8 cellular contexts compared by ENCODE assay signal in the genomic region with DNA sequence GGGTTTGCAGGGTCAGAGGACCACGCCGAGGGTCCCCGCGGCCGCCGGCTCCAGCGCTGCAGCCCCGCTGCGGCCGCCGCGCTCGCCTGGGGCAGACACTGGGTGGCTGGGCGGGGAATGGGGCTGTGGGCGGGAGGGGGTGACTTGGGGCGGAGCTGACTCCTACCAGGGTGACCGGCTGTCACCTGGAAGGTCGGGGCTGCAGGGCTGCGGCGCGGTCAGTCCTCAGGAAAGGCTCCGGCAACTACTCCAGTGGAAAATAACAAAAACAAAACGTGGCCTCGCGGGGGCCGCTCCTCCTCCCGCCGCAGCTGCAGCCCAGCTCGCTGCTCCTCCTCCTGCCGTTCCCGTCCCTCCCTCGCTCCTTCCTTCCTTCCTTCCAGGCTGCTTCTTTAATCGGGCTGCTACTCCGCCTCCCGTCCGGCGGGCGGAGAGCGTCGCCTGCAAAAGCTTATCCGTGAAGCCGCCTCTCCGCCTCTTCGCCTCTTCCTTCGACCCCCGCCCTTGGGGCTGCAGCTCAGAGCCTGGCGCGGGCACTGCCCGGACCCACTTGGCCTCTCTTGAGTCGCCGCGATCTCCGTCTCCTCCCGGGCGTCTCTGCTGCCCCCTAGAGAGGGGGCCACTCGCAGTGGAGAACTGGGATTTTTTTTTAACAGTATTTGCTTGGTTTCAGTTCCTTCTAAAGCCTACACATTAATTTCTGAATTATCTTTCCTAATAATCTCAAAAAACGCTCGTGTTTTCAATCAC. TPM values are rescaled to one million over a fixed set of nuclear protein-coding genes. Genes with fewer than 3 reads are reported as not detected.
DNase-seq lines count a peak whose midpoint lies in the region; ATAC-seq and TF ChIP-seq lines count a peak whose summit lies in the region.

A gene with protein sequence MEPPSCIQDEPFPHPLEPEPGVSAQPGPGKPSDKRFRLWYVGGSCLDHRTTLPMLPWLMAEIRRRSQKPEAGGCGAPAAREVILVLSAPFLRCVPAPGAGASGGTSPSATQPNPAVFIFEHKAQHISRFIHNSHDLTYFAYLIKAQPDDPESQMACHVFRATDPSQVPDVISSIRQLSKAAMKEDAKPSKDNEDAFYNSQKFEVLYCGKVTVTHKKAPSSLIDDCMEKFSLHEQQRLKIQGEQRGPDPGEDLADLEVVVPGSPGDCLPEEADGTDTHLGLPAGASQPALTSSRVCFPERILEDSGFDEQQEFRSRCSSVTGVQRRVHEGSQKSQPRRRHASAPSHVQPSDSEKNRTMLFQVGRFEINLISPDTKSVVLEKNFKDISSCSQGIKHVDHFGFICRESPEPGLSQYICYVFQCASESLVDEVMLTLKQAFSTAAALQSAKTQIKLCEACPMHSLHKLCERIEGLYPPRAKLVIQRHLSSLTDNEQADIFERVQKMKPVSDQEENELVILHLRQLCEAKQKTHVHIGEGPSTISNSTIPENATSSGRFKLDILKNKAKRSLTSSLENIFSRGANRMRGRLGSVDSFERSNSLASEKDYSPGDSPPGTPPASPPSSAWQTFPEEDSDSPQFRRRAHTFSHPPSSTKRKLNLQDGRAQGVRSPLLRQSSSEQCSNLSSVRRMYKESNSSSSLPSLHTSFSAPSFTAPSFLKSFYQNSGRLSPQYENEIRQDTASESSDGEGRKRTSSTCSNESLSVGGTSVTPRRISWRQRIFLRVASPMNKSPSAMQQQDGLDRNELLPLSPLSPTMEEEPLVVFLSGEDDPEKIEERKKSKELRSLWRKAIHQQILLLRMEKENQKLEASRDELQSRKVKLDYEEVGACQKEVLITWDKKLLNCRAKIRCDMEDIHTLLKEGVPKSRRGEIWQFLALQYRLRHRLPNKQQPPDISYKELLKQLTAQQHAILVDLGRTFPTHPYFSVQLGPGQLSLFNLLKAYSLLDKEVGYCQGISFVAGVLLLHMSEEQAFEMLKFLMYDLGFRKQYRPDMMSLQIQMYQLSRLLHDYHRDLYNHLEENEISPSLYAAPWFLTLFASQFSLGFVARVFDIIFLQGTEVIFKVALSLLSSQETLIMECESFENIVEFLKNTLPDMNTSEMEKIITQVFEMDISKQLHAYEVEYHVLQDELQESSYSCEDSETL (N-terminal part only) (minus strand): TSS at position 100 of the 750 bp plus-strand sequence. CDS start 402 bp downstream, outside the sequence.

- H3K4me2 ChIP-seq in Karpas-422 (ENCODE audit: low read depth, low read length, poor library complexity, severe bottlenecking) (peak within 1 kb of the TSS; percentile 83), neural progenitor cell (peak within 1 kb of the TSS; percentile 82)

- WGBS in gastroesophageal sphincter (ENCODE audit: low coverage in 1 of 2), 2 donors, result 1% methylated on average over 23 to 25 of the region's 58 CpGs
- WGBS in tibial nerve, 2 donors, result 0% methylated on average over 43 to 53 of the region's 58 CpGs

- DNase-seq in GF-D8 (lab: John Stamatoyannopoulos, UW) (peak; percentile 98), GOT3 (lab: John Stamatoyannopoulos, UW) (peak; percentile 43), Karpas-422 (peak; percentile 93), RWPE2 (ENCODE audit: low spot score) (peak; percentile 80), neural progenitor cell (ENCODE audit: low spot score) (peak; percentile 97), tibial nerve (ENCODE audit: low spot score in 2 of 2) (peak; percentile 60 to 69)
- DNase-seq in activated naive CD4-positive, alpha-beta T cell treated with anti-CD3 and anti-CD28 coated beads, Interleukin-2, amount 10 ng/mL, durations not matched to agents 7 days and 5 days, result peak; percentile 71

- H3K4me1 ChIP-seq in Karpas-422 (ENCODE audit: low read length) (peaks cover 23% of the 10 kb centered on the region), RWPE2 (ENCODE audit: insufficient read depth, poor library complexity, severe bottlenecking) (peaks cover 5% of the 10 kb centered on the region), gastroesophageal sphincter (peaks cover 0 to 44% (median 3%) of the 10 kb centered on the region in 3 donors), neural progenitor cell (peaks cover 9% of the 10 kb centered on the region), tibial nerve (peaks cover 0 to 46% (median 3%) of the 10 kb centered on the region in 4 donors)

- H3K79me2 ChIP-seq in Karpas-422 (ENCODE audit: low read length), result no peaks in the 10 kb centered on the region
- peaks cover 23% of the 10 kb centered on the region for H3K79me2 ChIP-seq in neural progenitor cell (ENCODE audit: low read depth)

- no peaks in the 10 kb centered on the region for H3K9me3 Mint-ChIP-seq in activated naive CD4-positive, alpha-beta T cell treated with anti-CD3 and anti-CD28 coated beads, Interleukin-2, amount 10 ng/mL, durations not matched to agents 7 days and 5 days
- H3K9me3 Mint-ChIP-seq in neural progenitor cell, result no peaks in the 10 kb centered on the region

- peak within 1 kb of the TSS; percentile 70 for H3K4me3 ChIP-seq in Karpas-422 (ENCODE audit: low read length)
- peak within 1 kb of the TSS; percentile 64 for H3K4me3 ChIP-seq in RWPE2 (ENCODE audit: severe bottlenecking)
- peak within 1 kb of the TSS; percentile 79 to 93 for H3K4me3 ChIP-seq in gastroesophageal sphincter
- peak within 1 kb of the TSS; percentile 72 for H3K4me3 ChIP-seq in neural progenitor cell
- peak within 1 kb of the TSS; percentile 63 to 86 (median 76) for H3K4me3 ChIP-seq in tibial nerve

- no peak within 1 kb of the TSS for H3K27ac ChIP-seq in Karpas-422 (ENCODE audit: low read length)
- H3K27ac ChIP-seq in RWPE2 (ENCODE audit: poor library complexity, severe bottlenecking), result peak within 1 kb of the TSS; percentile 20
- peak within 1 kb of the TSS; percentile 2 to 84 (median 80) for H3K27ac ChIP-seq in gastroesophageal sphincter
- peak within 1 kb of the TSS; percentile 40 for H3K27ac ChIP-seq in neural progenitor cell
- peak within 1 kb of the TSS; percentile 24 to 82 (median 75) for H3K27ac ChIP-seq in tibial nerve

- H3K4me1 Mint-ChIP-seq in activated naive CD4-positive, alpha-beta T cell treated with anti-CD3 and anti-CD28 coated beads, Interleukin-2, amount 10 ng/mL, durations not matched to agents 7 days and 5 days, result peaks cover 15% of the 10 kb centered on the region
- H3K4me1 Mint-ChIP-seq in neural progenitor cell, result peaks cover 24% of the 10 kb centered on the region

- peaks cover 2% of the 10 kb centered on the region; the same call in 1 of the 2 replicates for H3K27me3 ChIP-seq in Karpas-422 (ENCODE audit: low read length)
- no peaks in the 10 kb centered on the region for H3K27me3 ChIP-seq in RWPE2 (ENCODE audit: insufficient read depth, poor library complexity, severe bottlenecking)
- H3K27me3 ChIP-seq in gastroesophageal sphincter, result no peaks in the 10 kb centered on the region
- H3K27me3 ChIP-seq in neural progenitor cell, result peaks cover 20% of the 10 kb centered on the region
- no peaks in the 10 kb centered on the region for H3K27me3 ChIP-seq in tibial nerve

- H3K9ac ChIP-seq in Karpas-422 (ENCODE audit: low read length), result peak within 1 kb of the TSS; percentile 60
- no peak within 1 kb of the TSS for H3K9ac ChIP-seq in neural progenitor cell

- H3K4me3 Mint-ChIP-seq in activated naive CD4-positive, alpha-beta T cell treated with anti-CD3 and anti-CD28 coated beads, Interleukin-2, amount 10 ng/mL, durations not matched to agents 7 days and 5 days, result peak within 1 kb of the TSS; percentile 97
- H3K4me3 Mint-ChIP-seq in neural progenitor cell, result peak within 1 kb of the TSS; percentile 97

- peak; percentile 94 for TF ChIP-seq CTCF in RWPE2 (IDR thresholded peaks at IDR 0.05; ENCODE audit: poor library complexity, severe bottlenecking)
- peak; percentile 69 to 89 (median 80) for TF ChIP-seq CTCF in gastroesophageal sphincter (IDR thresholded peaks at IDR 0.05)
- TF ChIP-seq CTCF in neural progenitor cell (IDR thresholded peaks at IDR 0.05), result peak; percentile 93
- peak; percentile 67 to 86 (median 81) for TF ChIP-seq CTCF in tibial nerve (IDR thresholded peaks at IDR 0.05)

- TF ChIP-seq EP300 in gastroesophageal sphincter (IDR thresholded peaks at IDR 0.05) (no peak), tibial nerve (IDR thresholded peaks at IDR 0.05) (peak; percentile 27 to 81)

- H3F3A ChIP-seq in neural progenitor cell (ENCODE audit: low read depth), result peaks cover 17% of the 10 kb centered on the region

- H3K36me3 ChIP-seq in Karpas-422 (ENCODE audit: insufficient read depth, low read length) (no peaks in the 10 kb centered on the region), RWPE2 (ENCODE audit: low read depth) (no peaks in the 10 kb centered on the region), gastroesophageal sphincter (no peaks in the 10 kb centered on the region), neural progenitor cell (no peaks in the 10 kb centered on the region), tibial nerve (no peaks in the 10 kb centered on the region)

- peaks cover 73% of the 10 kb centered on the region for H3K27me3 Mint-ChIP-seq in activated naive CD4-positive, alpha-beta T cell treated with anti-CD3 and anti-CD28 coated beads, Interleukin-2, amount 10 ng/mL, durations not matched to agents 7 days and 5 days
- H3K27me3 Mint-ChIP-seq in neural progenitor cell (ENCODE audit: insufficient read depth, low read depth), result peaks cover 3% of the 10 kb centered on the region

- no peaks in the 10 kb centered on the region for H3K36me3 Mint-ChIP-seq in activated naive CD4-positive, alpha-beta T cell treated with anti-CD3 and anti-CD28 coated beads, Interleukin-2, amount 10 ng/mL, durations not matched to agents 7 days and 5 days
- no peaks in the 10 kb centered on the region for H3K36me3 Mint-ChIP-seq in neural progenitor cell

- no peak within 1 kb of the TSS for H3K27ac Mint-ChIP-seq in activated naive CD4-positive, alpha-beta T cell treated with anti-CD3 and anti-CD28 coated beads, Interleukin-2, amount 10 ng/mL, durations not matched to agents 7 days and 5 days
- peak within 1 kb of the TSS; percentile 86 for H3K27ac Mint-ChIP-seq in neural progenitor cell

- H2AFZ ChIP-seq in Karpas-422 (ENCODE audit: low read length), result peak within 1 kb of the TSS; percentile 82
- H2AFZ ChIP-seq in neural progenitor cell (replicated peaks), result peak within 1 kb of the TSS; percentile 86

- H3K9me3 ChIP-seq in Karpas-422 (ENCODE audit: low read length), result no peaks in the 10 kb centered on the region
- H3K9me3 ChIP-seq in RWPE2 (ENCODE audit: severe bottlenecking), result no peaks in the 10 kb centered on the region
- no peaks in the 10 kb centered on the region for H3K9me3 ChIP-seq in gastroesophageal sphincter
- no peaks in the 10 kb centered on the region for H3K9me3 ChIP-seq in neural progenitor cell (ENCODE audit: low read depth)
- no peaks in the 10 kb centered on the region for H3K9me3 ChIP-seq in tibial nerve

- no peaks in the 10 kb centered on the region for H4K20me1 ChIP-seq in Karpas-422 (ENCODE audit: insufficient read depth, low read depth, low read length)
- H4K20me1 ChIP-seq in neural progenitor cell (ENCODE audit: low read depth), result peaks cover 6% of the 10 kb centered on the region

- CTCF ChIA-PET in activated naive CD4-positive, alpha-beta T cell treated with anti-CD3 and anti-CD28 coated beads, Interleukin-2, amount 10 ng/mL, durations not matched to agents 7 days and 5 days (lab: Charles Lee), result interaction anchor here (0.7 to 2.2 kb wide), 12 partner anchors 13 to 391 kb away, joined by 3 to 8 read pairs (median 3); no protein-coding TSS in a partner anchor

- ATAC-seq in RWPE2 (ENCODE audit: low read depth) (peak; percentile 82), gastroesophageal sphincter (peak; percentile 87)

- H3K9me2 ChIP-seq in Karpas-422 (replicated peaks; ENCODE audit: insufficient read depth, low read length), result no peaks in the 10 kb centered on the region

- TF ChIP-seq POLR2A in gastroesophageal sphincter (IDR thresholded peaks at IDR 0.05) (peak in 1 of 2 donors; percentile 28), tibial nerve (IDR thresholded peaks at IDR 0.05) (peak in 1 of 2 donors; percentile 26)

RNA-seq across cellular contexts. Expression of the gene that starts here (rescaled TPM):
- total RNA-seq in Karpas-422 (2014; rRNA removed; shearing (Covaris generic); ENCODE audit: low replicate concordance), result 3.1 and 4.0 TPM in 2 replicates
- total RNA-seq in gastroesophageal sphincter (10 to 100 TPM; 12.8 to 28.0 (median 22.4) TPM), neural progenitor cell (ENCODE audit: low replicate concordance) (14.3 and 15.8 TPM in 2 replicates), tibial nerve (10 to 100 TPM; 17.7 to 45.4 (median 33.4) TPM)

Comparison
In these comparisons a context has a peak if more than half of its experiments do, and no peak if none do; other contexts are left out.
1. DNase-seq: peak in every context shown above with its lines; median percentile 98 in GF-D8; 97 in neural progenitor cell; 93 in Karpas-422; 80 in RWPE2; 71 in activated naive CD4-positive, alpha-beta T cell treated with anti-CD3 and anti-CD28 coated beads, Interleukin-2, amount 10 ng/mL, durations not matched to agents 7 days and 5 days; 64 in tibial nerve; 43 in GOT3.